10 cellular contexts compared by ENCODE assay signal in genomic region chr21:23016617-23017016, GRCh38.
A peak's percentile ranks its signal among the peaks of the same experiment; 100 is the strongest.
DNase-seq lines count a peak whose midpoint lies in the region; ATAC-seq and TF ChIP-seq lines count a peak whose summit lies in the region.
"Had no signal": no experiment of that assay in that cellular context is flagged by ENCODE, and none has a peak within 500 bp of the region (broad histone marks: within the 10 kb centered on the region; RNA-seq: fewer than 3 reads in every experiment).

No MANE protein-coding gene starts in this region.

- no peak overlapping the region for H3K4me2 ChIP-seq in smooth muscle cell

- H3K36me3 ChIP-seq in smooth muscle cell (ENCODE audit: low read depth) = no peaks in the 10 kb centered on the region

- WGBS in smooth muscle cell (ENCODE audit: low lambda C conversion rate) = 35% methylated on average over 4 of the region's 4 CpGs

- DNase-seq in NCI-H2081 (lab: John Stamatoyannopoulos, UW) = peak; percentile 1 to 11
- no peak for DNase-seq in NCI-H2081 treated with DMSO at 0.1 percent for 48 hours (lab: John Stamatoyannopoulos, UW)
- DNase-seq in NCI-H748 treated with DMSO at 0.1 percent for 48 hours (lab: John Stamatoyannopoulos, UW) = peak; percentile 10
- DNase-seq in choroid plexus epithelial cell (ENCODE audit: low read depth) = peak; percentile 11
- DNase-seq in smooth muscle cell (lab: John Stamatoyannopoulos, UW; ENCODE audit: unreplicated experiment) = no peak
- no peak for DNase-seq in activated naive CD4-positive, alpha-beta T cell treated with Interleukin-2 at 50 U/mL for 16 hours

- ATAC-seq in GM21515 (IDR thresholded peaks at IDR 0.05; ENCODE audit: unreplicated experiment) = no peak
- ATAC-seq in GM21423 (IDR thresholded peaks at IDR 0.05; ENCODE audit: unreplicated experiment) = no peak
- ATAC-seq: foreskin keratinocyte, K562 had no signal

- peaks cover 3% of the 10 kb centered on the region for H3K4me1 ChIP-seq in smooth muscle cell (ENCODE audit: low read depth)
- H3K4me1 ChIP-seq: foreskin keratinocyte had no signal

- H2AFZ ChIP-seq in smooth muscle cell (ENCODE audit: low read depth) = no peak overlapping the region

- no peaks in the 10 kb centered on the region for H3K27me3 ChIP-seq in smooth muscle cell (ENCODE audit: low read depth)
- H3K27me3 ChIP-seq: foreskin keratinocyte had no signal

- no peak overlapping the region for H3K9ac ChIP-seq in smooth muscle cell (ENCODE audit: low read depth)

- no peaks in the 10 kb centered on the region for H3K79me2 ChIP-seq in smooth muscle cell (ENCODE audit: low read depth)

- no peak overlapping the region for H3K4me3 ChIP-seq in choroid plexus epithelial cell (ENCODE audit: low read depth, low read length)
- H3K4me3 ChIP-seq in smooth muscle cell = no peak overlapping the region
- H3K4me3 ChIP-seq: K562 had no signal

- no peaks in the 10 kb centered on the region for H3F3A ChIP-seq in smooth muscle cell (ENCODE audit: low read depth)

- no peaks in the 10 kb centered on the region for H4K20me1 ChIP-seq in smooth muscle cell (ENCODE audit: low read depth)

- TF ChIP-seq CTCF in choroid plexus epithelial cell (conservative IDR thresholded peaks at IDR 0.05; ENCODE audit: low read depth, low read length) (peak; percentile 40), smooth muscle cell (IDR thresholded peaks at IDR 0.05; ENCODE audit: borderline replicate concordance, insufficient read depth, poor library complexity, severe bottlenecking) (peak; percentile 42)

- no peaks in the 10 kb centered on the region for H3K9me3 ChIP-seq in smooth muscle cell (replicated peaks; ENCODE audit: low read depth)

- H3K27ac ChIP-seq in smooth muscle cell (ENCODE audit: low read depth) = no peak overlapping the region
- H3K27ac ChIP-seq: foreskin keratinocyte had no signal

Comparison
In these comparisons a context has a peak if more than half of its experiments do, and no peak if none do; other contexts are left out.
1. DNase-seq: peak in NCI-H2081 (2 of 2), NCI-H748 treated with DMSO at 0.1 percent for 48 hours (single experiment) and choroid plexus epithelial cell (single experiment); none in NCI-H2081 treated with DMSO at 0.1 percent for 48 hours (single experiment), smooth muscle cell (single experiment) and activated naive CD4-positive, alpha-beta T cell treated with Interleukin-2 at 50 U/mL for 16 hours (single experiment).